8 cellular contexts compared by ENCODE assay signal in the genomic region with DNA sequence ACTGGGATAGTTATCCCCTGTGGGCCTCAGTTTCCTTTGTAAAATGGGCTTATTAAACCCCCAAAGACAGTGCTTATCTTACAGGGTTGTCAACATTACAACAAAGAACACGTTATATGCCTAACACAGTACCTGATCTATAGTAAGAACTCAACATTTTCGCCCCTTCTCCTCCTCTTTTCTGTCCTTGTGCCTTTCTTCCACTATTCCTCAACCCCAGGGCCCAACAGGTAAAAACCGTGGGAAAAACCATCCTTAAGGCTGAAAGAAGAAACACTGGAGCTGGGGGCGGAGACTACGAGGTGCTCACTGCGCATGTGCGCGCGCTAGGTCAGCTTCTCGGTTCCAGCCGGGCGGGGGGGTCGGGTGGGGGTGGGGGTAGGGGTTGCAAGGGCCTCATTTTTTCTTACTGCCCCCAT. TPM values are rescaled to one million over a fixed set of nuclear protein-coding genes. Genes with fewer than 3 reads are reported as not detected.
A peak's percentile ranks its signal among the peaks of the same experiment; 100 is the strongest.
DNase-seq lines count a peak whose midpoint lies in the region; ATAC-seq and TF ChIP-seq lines count a peak whose summit lies in the region.

No MANE protein-coding gene starts in this region.

- H3K4me1 ChIP-seq in PC-9 (replicated peaks; ENCODE audit: insufficient read depth), result peaks cover 30% of the 10 kb centered on the region

- peak overlapping the region; percentile 94 for H3K4me2 ChIP-seq in PC-9

- peaks cover 28% of the 10 kb centered on the region for H3F3A ChIP-seq in PC-9 (ENCODE audit: insufficient read depth, low read depth)

- H3K9me2 ChIP-seq in PC-9 (ENCODE audit: insufficient read depth), result no peaks in the 10 kb centered on the region

- DNase-seq in stimulated activated CD4-positive, alpha-beta T cell treated with anti-CD3 and anti-CD28 coated beads, Interleukin-15, amount 100 ng/mL, for 24 hours, result peak; percentile 74
- no peak for DNase-seq in stimulated activated CD4-positive, alpha-beta T cell treated with anti-CD3 and anti-CD28 coated beads, Interleukin-12 subunit alpha, Interleukin-12 subunit beta, amount 100 ng/mL, for 4 hours
- DNase-seq in PC-9 (no peak), cardiac fibroblast (ENCODE audit: low read depth in 2 of 2) (no peak), left colon (peak in 1 of 2 donors; percentile 80)
- peak in 2 of 3 donors; percentile 2 to 27 for DNase-seq in stimulated activated CD4-positive, alpha-beta T cell treated with anti-CD3 and anti-CD28 coated beads, TNF-alpha, amount 100 ng/mL, for 1 hour (ENCODE audit: low read depth in 3 of 3, low spot score in 1 of 3)

- POLR2A ChIA-PET in PC-9 (lab: Charles Lee; ENCODE audit: unreplicated experiment), result interaction anchor here (0.7 kb wide), 1 partner anchor 103 kb away, joined by 3 read pairs; no protein-coding TSS in a partner anchor

- CTCF ChIA-PET in PC-9 (lab: Charles Lee), result interaction anchor here (0.7 to 0.9 kb wide), 3 partner anchors 23 to 95 kb away, joined by 3 to 11 read pairs (median 4); no protein-coding TSS in a partner anchor

- H3K9me3 ChIP-seq in PC-9 (ENCODE audit: insufficient read depth, low read depth), result no peaks in the 10 kb centered on the region

- no TSS peak for BruUV-seq in PC-9 (replicated peaks; lab: Mats Ljungman, UMichigan)

- H3K4me3 ChIP-seq in PC-9, result peak overlapping the region; percentile 64
- peak overlapping the region; percentile 60 to 69 for H3K4me3 ChIP-seq in cardiac fibroblast (replicated peaks in 1 of 2; ENCODE audit: low read depth in 2 of 2, low read length in 2 of 2)

- peak overlapping the region; percentile 92 for H3K27ac ChIP-seq in PC-9

- TF ChIP-seq CTCF in PC-9 (conservative IDR thresholded peaks at IDR 0.05), result no peak
- no peak for TF ChIP-seq CTCF in cardiac fibroblast (IDR thresholded peaks at IDR 0.05; ENCODE audit: low read depth, low read length)

- peaks cover 39% of the 10 kb centered on the region for H3K79me2 ChIP-seq in PC-9 (ENCODE audit: low read depth)

- ATAC-seq in HG03469 (IDR thresholded peaks at IDR 0.05; ENCODE audit: unreplicated experiment) (peak; percentile 22), left colon (peak; percentile 65), HG03045 (IDR thresholded peaks at IDR 0.05; ENCODE audit: unreplicated experiment) (no peak)

- peaks cover 11% of the 10 kb centered on the region; the same call in 1 of the 2 replicates for H3K36me3 ChIP-seq in PC-9 (ENCODE audit: low read depth)

- no peaks in the 10 kb centered on the region for H3K27me3 ChIP-seq in PC-9 (ENCODE audit: insufficient read depth, low read depth)

- intact Hi-C loops in PC-9 (cut with micrococcal nuclease; ENCODE audit: unreplicated experiment) (no loop called here), left colon (cut with DNase I, micrococcal nuclease) (no loop called here)

- no peaks in the 10 kb centered on the region for H4K20me1 ChIP-seq in PC-9 (ENCODE audit: insufficient read depth)

- H2AFZ ChIP-seq in PC-9, result peak overlapping the region; percentile 81

RNA-seq across cellular contexts. Expression of gene XIAP, which starts 0.4 kb away (rescaled TPM):
- total RNA-seq in PC-9 (2021) (47.7 and 59.5 TPM in 2 replicates), left colon (10 to 100 TPM; 81.0 to 89.0 TPM)

Comparison
In these comparisons a context has a peak if more than half of its experiments do, and no peak if none do; other contexts are left out.
1. DNase-seq: peak in stimulated activated CD4-positive, alpha-beta T cell treated with anti-CD3 and anti-CD28 coated beads, Interleukin-15, amount 100 ng/mL, for 24 hours (single experiment) and stimulated activated CD4-positive, alpha-beta T cell treated with anti-CD3 and anti-CD28 coated beads, TNF-alpha, amount 100 ng/mL, for 1 hour (2 of 3); none in stimulated activated CD4-positive, alpha-beta T cell treated with anti-CD3 and anti-CD28 coated beads, Interleukin-12 subunit alpha, Interleukin-12 subunit beta, amount 100 ng/mL, for 4 hours (single experiment), PC-9 (0 of 2) and cardiac fibroblast (0 of 2).